In genomic region chr2:101196220-101196661, GRCh38 we compare ENCODE assay signal across 1 cellular context.
TF ChIP-seq lines count a peak whose summit lies in the region.

No MANE protein-coding gene starts in this region.

TF ChIP-seq in H1, 55 proteins besides CTCF, POLR2A, EP300 and RAD21:
- no peak for TF ChIP-seq POU5F1 (IDR thresholded peaks at IDR 0.05; ENCODE audit: low read depth, low read length)
- no peak for TF ChIP-seq JUN (IDR thresholded peaks at IDR 0.05; ENCODE audit: low read depth, low read length)
- TF ChIP-seq JUND (IDR thresholded peaks at IDR 0.05; ENCODE audit: low read length) = no peak
